In the genomic region with DNA sequence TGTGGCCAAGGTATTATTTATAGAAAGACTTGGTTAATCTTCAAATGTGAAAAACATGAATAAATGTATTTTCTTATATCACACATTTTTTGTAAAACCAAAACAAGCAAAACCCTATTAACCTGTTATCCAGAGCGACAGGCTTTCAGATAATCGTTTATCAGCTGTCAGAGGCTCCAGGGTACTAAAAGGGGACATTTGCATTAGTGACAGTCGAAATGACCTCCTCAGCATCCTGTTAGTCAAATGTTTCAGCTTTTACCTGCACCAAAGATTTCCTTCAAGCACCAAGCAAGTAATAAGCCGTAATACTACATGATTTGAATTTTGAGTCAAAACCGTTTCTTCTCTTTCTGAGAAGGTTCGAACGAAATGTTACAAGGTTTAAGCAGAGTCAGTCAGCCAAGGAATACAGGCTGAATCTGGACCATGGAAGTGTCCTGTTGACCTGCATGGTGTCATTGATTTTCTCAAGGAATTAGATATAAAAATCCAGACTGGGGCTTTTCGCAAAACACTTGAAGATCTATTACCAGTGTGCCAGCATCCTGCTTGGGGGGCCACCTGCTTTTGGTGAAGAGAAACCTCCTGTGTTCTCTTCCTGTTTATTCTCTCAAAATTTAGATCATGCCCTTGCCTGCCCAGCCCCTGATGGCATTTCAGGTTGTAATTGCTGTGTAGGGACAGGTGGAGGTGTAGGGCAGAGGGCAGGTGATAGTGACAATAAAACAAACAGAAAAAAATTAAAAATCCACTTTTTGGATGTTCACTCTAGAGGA, we compare ENCODE assay signal across 14 cellular contexts. TPM values are rescaled to one million over a fixed set of nuclear protein-coding genes. Genes with fewer than 3 reads are reported as not detected.
DNase-seq lines count a peak whose midpoint lies in the region; ATAC-seq and TF ChIP-seq lines count a peak whose summit lies in the region.
"Had no signal": no experiment of that assay in that cellular context is flagged by ENCODE, and none has a peak within 500 bp of the region (broad histone marks: within the 10 kb centered on the region; RNA-seq: fewer than 3 reads in every experiment).

No MANE protein-coding gene starts in this region.

- no peaks in the 10 kb centered on the region for H3K36me3 Mint-ChIP-seq in memory B cell
- no peaks in the 10 kb centered on the region for H3K36me3 Mint-ChIP-seq in activated T-helper 17 cell treated with anti-CD3 and anti-CD28 coated beads, Interleukin-2, amount 50 U/mL, for 72 hours (ENCODE audit: low read depth)
- no peaks in the 10 kb centered on the region for H3K36me3 Mint-ChIP-seq in progenitor cell of endocrine pancreas (ENCODE audit: insufficient read depth)
- H3K36me3 Mint-ChIP-seq: CD8-positive, alpha-beta memory T cell had no signal

- H3K27ac Mint-ChIP-seq in memory B cell (no peak overlapping the region), progenitor cell of endocrine pancreas (no peak overlapping the region)
- H3K27ac Mint-ChIP-seq in activated T-helper 17 cell treated with anti-CD3 and anti-CD28 coated beads, Interleukin-2, amount 50 U/mL, for 72 hours: no peak overlapping the region
- H3K27ac Mint-ChIP-seq: CD8-positive, alpha-beta memory T cell had no signal

- H3K4me3 Mint-ChIP-seq in memory B cell: peak overlapping the region; percentile 15
- no peak overlapping the region for H3K4me3 Mint-ChIP-seq in activated T-helper 17 cell treated with anti-CD3 and anti-CD28 coated beads, Interleukin-2, amount 50 U/mL, for 72 hours
- H3K4me3 Mint-ChIP-seq in progenitor cell of endocrine pancreas (ENCODE audit: low read depth): no peak overlapping the region
- H3K4me3 Mint-ChIP-seq: CD8-positive, alpha-beta memory T cell had no signal

- H3K9me3 Mint-ChIP-seq in memory B cell: no peaks in the 10 kb centered on the region
- H3K9me3 Mint-ChIP-seq in activated T-helper 17 cell treated with anti-CD3 and anti-CD28 coated beads, Interleukin-2, amount 50 U/mL, for 72 hours: no peaks in the 10 kb centered on the region
- H3K9me3 Mint-ChIP-seq in progenitor cell of endocrine pancreas (ENCODE audit: low read depth): no peaks in the 10 kb centered on the region
- H3K9me3 Mint-ChIP-seq: CD8-positive, alpha-beta memory T cell had no signal

- H3K4me1 Mint-ChIP-seq in memory B cell (peaks cover 2% of the 10 kb centered on the region), progenitor cell of endocrine pancreas (ENCODE audit: low read depth) (no peaks in the 10 kb centered on the region)
- H3K4me1 Mint-ChIP-seq in activated T-helper 17 cell treated with anti-CD3 and anti-CD28 coated beads, Interleukin-2, amount 50 U/mL, for 72 hours: no peaks in the 10 kb centered on the region
- H3K4me1 Mint-ChIP-seq: CD8-positive, alpha-beta memory T cell had no signal

- H3K27me3 Mint-ChIP-seq in memory B cell (no peaks in the 10 kb centered on the region), progenitor cell of endocrine pancreas (peaks cover 10% of the 10 kb centered on the region)
- H3K27me3 Mint-ChIP-seq in activated T-helper 17 cell treated with anti-CD3 and anti-CD28 coated beads, Interleukin-2, amount 50 U/mL, for 72 hours: peaks cover 18% of the 10 kb centered on the region

- no peak for TF ChIP-seq CTCF in progenitor cell of endocrine pancreas (IDR thresholded peaks at IDR 0.05; ENCODE audit: unreplicated experiment)

- DNase-seq in NCI-H526 treated with DMSO at 0.1 percent for 48 hours (lab: John Stamatoyannopoulos, UW): peak; percentile 21
- DNase-seq in memory B cell (ENCODE audit: low spot score in 2 of 2): no peak
- no peak for DNase-seq in cerebellar nuclear complex (lab: John Stamatoyannopoulos, UW)
- DNase-seq in MV-4-11 (lab: John Stamatoyannopoulos, UW): no peak
- no peak for DNase-seq in progenitor cell of endocrine pancreas (ENCODE audit: low spot score, unreplicated experiment)
- DNase-seq: CD8-positive, alpha-beta memory T cell; H7; NCI-H1048; NCI-H187; NCI-H2171; SIG-M5 had no signal

- ATAC-seq in GM18520 (IDR thresholded peaks at IDR 0.05; ENCODE audit: unreplicated experiment) (peak; percentile 57), HG02943 (IDR thresholded peaks at IDR 0.05; ENCODE audit: low read depth, unreplicated experiment) (peak; percentile 59), memory B cell (ENCODE audit: low read depth) (peak; percentile 17)
- no peak for ATAC-seq in activated T-helper 17 cell treated with anti-CD3 and anti-CD28 coated beads, Interleukin-2, amount 50 U/mL, for 72 hours (replicated peaks)

RNA-seq across cellular contexts. Expression of a gene that starts 11.3 kb away (rescaled TPM):
- 10 to 100 TPM; 46.8 to 55.0 TPM for total RNA-seq in activated T-helper 17 cell treated with anti-CD3 and anti-CD28 coated beads, Interleukin-2, amount 50 U/mL, for 72 hours
- total RNA-seq in progenitor cell of endocrine pancreas: 21.1 and 23.6 TPM in 2 replicates
